In genomic region chr11:65720237-65720934, GRCh38 we compare ENCODE assay signal across 8 cellular contexts. TPM values are rescaled to one million over a fixed set of nuclear protein-coding genes. Genes with fewer than 3 reads are reported as not detected.
DNase-seq lines count a peak whose midpoint lies in the region; ATAC-seq and TF ChIP-seq lines count a peak whose summit lies in the region.

RNASEH2C (minus strand) TSS chr11:65720798; CDS start chr11:65720758, 40 bp downstream.

- peak; percentile 91 for TF ChIP-seq POLR2A in GM19099 (IDR thresholded peaks at IDR 0.05; ENCODE audit: extremely low read depth, insufficient read length, low read depth)

- H3K27me3 Mint-ChIP-seq in dendritic cell treated with granulocyte-macrophage colony-stimulating factor and Interleukin-4, amounts not matched to agents 40 ng/mL and 50 ng/mL, for 4 days = no peaks in the 10 kb centered on the region

- H3K4me3 Mint-ChIP-seq in dendritic cell treated with granulocyte-macrophage colony-stimulating factor and Interleukin-4, amounts not matched to agents 40 ng/mL and 50 ng/mL, for 4 days = peak within 1 kb of the TSS; percentile 99

- peak within 1 kb of the TSS; percentile 81 for H3K27ac Mint-ChIP-seq in dendritic cell treated with granulocyte-macrophage colony-stimulating factor and Interleukin-4, amounts not matched to agents 40 ng/mL and 50 ng/mL, for 4 days

- peak; percentile 93 for DNase-seq in Ammon's horn (ENCODE audit: low spot score)
- DNase-seq in NCI-H524 (lab: John Stamatoyannopoulos, UW) = peak; percentile 69 to 84
- peak; percentile 70 for DNase-seq in activated CD4-positive, alpha-beta T cell treated with anti-CD3 and anti-CD28 coated beads, Interleukin-2, amount 50 U/mL, for 1 hour
- DNase-seq in left lung = peak; percentile 89 to 95
- DNase-seq in stimulated activated CD4-positive, alpha-beta T cell treated with anti-CD3 and anti-CD28 coated beads, Interleukin-2, amount 100 ng/mL, for 4 hours (ENCODE audit: low read depth) = peak; percentile 64

- intact Hi-C loops in dendritic cell treated with granulocyte-macrophage colony-stimulating factor and Interleukin-4, amounts not matched to agents 40 ng/mL and 50 ng/mL, for 4 days (cut with micrococcal nuclease) = loop anchor here (1.0 kb wide), 1 partner anchor 8 kb away; the partner anchor contains the start of gene KAT5
- intact Hi-C loops in left lung (cut with DNase I) = no loop called here

- peaks cover 40% of the 10 kb centered on the region for H3K4me1 Mint-ChIP-seq in dendritic cell treated with granulocyte-macrophage colony-stimulating factor and Interleukin-4, amounts not matched to agents 40 ng/mL and 50 ng/mL, for 4 days (ENCODE audit: low read depth)

- H3K4me3 ChIP-seq in left lung = peak within 1 kb of the TSS; percentile 85 to 86

- H3K4me1 ChIP-seq in left lung = peaks cover 7 to 31% of the 10 kb centered on the region in 2 donors

- no peaks in the 10 kb centered on the region for H3K9me3 ChIP-seq in left lung

- peaks cover 0 to 42% of the 10 kb centered on the region in 2 donors for H3K36me3 ChIP-seq in left lung

- H3K27ac ChIP-seq in left lung = peak within 1 kb of the TSS; percentile 87 to 88

- no peaks in the 10 kb centered on the region for H3K9me3 Mint-ChIP-seq in dendritic cell treated with granulocyte-macrophage colony-stimulating factor and Interleukin-4, amounts not matched to agents 40 ng/mL and 50 ng/mL, for 4 days

- peaks cover 51% of the 10 kb centered on the region for H3K36me3 Mint-ChIP-seq in dendritic cell treated with granulocyte-macrophage colony-stimulating factor and Interleukin-4, amounts not matched to agents 40 ng/mL and 50 ng/mL, for 4 days (ENCODE audit: low read depth)

- H3K27me3 ChIP-seq in left lung = no peaks in the 10 kb centered on the region

- ATAC-seq in HG03378 (IDR thresholded peaks at IDR 0.05; ENCODE audit: unreplicated experiment) = peak; percentile 52
- peak; percentile 98 for ATAC-seq in left lung

- TF ChIP-seq CTCF in left lung (IDR thresholded peaks at IDR 0.05) = no peak

RNA-seq across cellular contexts. Expression of gene RNASEH2C, which starts in this region (rescaled TPM):
- total RNA-seq in left lung = 10 to 100 TPM; 46.0 to 70.1 TPM

Comparison
In these comparisons a context has a peak if more than half of its experiments do, and no peak if none do; other contexts are left out.
1. Peak in every context shown above with its lines: DNase-seq, ATAC-seq, H3K4me3 ChIP-seq and H3K27ac ChIP-seq.